Comparison of ENCODE assay signal across 28 cellular contexts in the genomic region with DNA sequence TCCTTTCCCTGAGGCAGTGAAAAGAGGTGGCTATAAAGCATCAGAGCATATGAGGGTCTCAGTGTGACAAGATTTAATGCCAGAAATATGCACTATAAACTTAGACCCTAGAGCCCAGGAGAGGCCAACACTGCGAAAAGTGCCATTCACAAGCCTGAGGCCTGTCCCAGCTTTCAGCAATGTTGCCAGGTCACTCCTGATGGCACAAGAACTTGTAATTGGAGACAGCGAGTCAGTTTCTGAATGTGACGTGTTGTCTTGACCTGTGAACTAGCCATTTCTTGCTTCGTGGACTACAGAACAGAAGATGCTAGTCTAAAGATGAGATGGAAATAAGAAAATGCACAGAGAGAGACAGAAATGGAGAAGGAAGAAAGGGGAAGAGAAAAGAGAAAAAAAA.
"Had no signal": no experiment of that assay in that cellular context is flagged by ENCODE, and none has a peak within 500 bp of the region (broad histone marks: within the 10 kb centered on the region; RNA-seq: fewer than 3 reads in every experiment).

No MANE protein-coding gene starts in this region.

- DNase-seq: activated CD4-positive, alpha-beta T cell treated with anti-CD3 and anti-CD28 coated beads for 1 hour; activated CD4-positive, alpha-beta T cell treated with anti-CD3 and anti-CD28 coated beads for 48 hours; activated CD4-positive, alpha-beta T cell treated with anti-CD3 and anti-CD28 coated beads, Interleukin-2, amount 50 U/mL, for 1 hour; activated CD4-positive, alpha-beta T cell treated with anti-CD3 and anti-CD28 coated beads, Interleukin-2, amount 50 U/mL, for 48 hours; activated CD8-positive, alpha-beta memory T cell treated with anti-CD3 and anti-CD28 coated beads for 24 hours; activated CD8-positive, alpha-beta T cell treated with anti-CD3 and anti-CD28 coated beads for 36 hours; activated effector memory CD4-positive, alpha-beta T cell treated with Interleukin-2 at 50 U/mL for 16 hours; activated gamma-delta T cell treated with Interleukin-2 at 50 U/mL for 16 hours; activated naive CD4-positive, alpha-beta T cell treated with anti-CD3 and anti-CD28 coated beads, Interleukin-2, amount 50 U/mL, for 16 hours; activated naive CD4-positive, alpha-beta T cell treated with Interleukin-2 at 50 U/mL for 16 hours; activated T-cell treated with anti-CD3 and anti-CD28 coated beads, Interleukin-2, amount 50 U/mL, for 4 hours; amniotic stem cell; aorta; body of pancreas; caudate nucleus; cortex of kidney; dermis blood vessel endothelial cell; effector CD4-positive, alpha-beta T cell; effector memory CD8-positive, alpha-beta T cell; erythroblast; foreskin keratinocyte; gastrocnemius medialis; glutamatergic neuron; T-helper 2 cell had no signal

- H3K27ac ChIP-seq: body of pancreas, esophagus muscularis mucosa, foreskin keratinocyte, gastrocnemius medialis had no signal

- H3K4me3 ChIP-seq: body of pancreas, esophagus muscularis mucosa, gastrocnemius medialis had no signal

- H3K27me3 Mint-ChIP-seq: activated CD8-positive, alpha-beta T cell treated with anti-CD3 and anti-CD28 coated beads for 36 hours; activated T-helper 17 cell treated with anti-CD3 and anti-CD28 coated beads, Interleukin-2, amount 50 U/mL, for 72 hours; effector memory CD8-positive, alpha-beta T cell had no signal

- H3K9me3 ChIP-seq: body of pancreas, esophagus muscularis mucosa, gastrocnemius medialis had no signal

- H3K27ac Mint-ChIP-seq: activated CD8-positive, alpha-beta T cell treated with anti-CD3 and anti-CD28 coated beads for 36 hours; activated naive CD8-positive, alpha-beta T cell; activated T-helper 17 cell treated with anti-CD3 and anti-CD28 coated beads, Interleukin-2, amount 50 U/mL, for 72 hours; effector memory CD8-positive, alpha-beta T cell; WTC11 had no signal

- H3K4me1 Mint-ChIP-seq: activated T-helper 17 cell treated with anti-CD3 and anti-CD28 coated beads, Interleukin-2, amount 50 U/mL, for 72 hours had no signal

- ATAC-seq: activated CD8-positive, alpha-beta T cell treated with anti-CD3 and anti-CD28 coated beads for 36 hours; activated T-cell treated with anti-CD3 and anti-CD28 coated beads, Interleukin-2, amount 50 U/mL, for 4 hours; activated T-helper 17 cell treated with anti-CD3 and anti-CD28 coated beads, Interleukin-2, amount 50 U/mL, for 72 hours; body of pancreas; effector memory CD8-positive, alpha-beta T cell; foreskin keratinocyte; WTC11 had no signal

- H3K36me3 ChIP-seq: esophagus muscularis mucosa, gastrocnemius medialis had no signal

- H3K36me3 Mint-ChIP-seq: activated naive CD8-positive, alpha-beta T cell; WTC11 had no signal

- H3K9me3 Mint-ChIP-seq: activated CD8-positive, alpha-beta T cell treated with anti-CD3 and anti-CD28 coated beads for 36 hours; activated T-cell treated with anti-CD3 and anti-CD28 coated beads, Interleukin-2, amount 50 U/mL, for 4 hours; activated T-helper 17 cell treated with anti-CD3 and anti-CD28 coated beads, Interleukin-2, amount 50 U/mL, for 72 hours; WTC11 had no signal

- H3K4me3 Mint-ChIP-seq: activated CD8-positive, alpha-beta T cell treated with anti-CD3 and anti-CD28 coated beads for 36 hours; activated naive CD8-positive, alpha-beta T cell; activated T-cell treated with anti-CD3 and anti-CD28 coated beads, Interleukin-2, amount 50 U/mL, for 4 hours; activated T-helper 17 cell treated with anti-CD3 and anti-CD28 coated beads, Interleukin-2, amount 50 U/mL, for 72 hours; effector memory CD8-positive, alpha-beta T cell; WTC11 had no signal

- H3K4me1 ChIP-seq: body of pancreas, esophagus muscularis mucosa, foreskin keratinocyte had no signal

- H3K27me3 ChIP-seq: body of pancreas, esophagus muscularis mucosa, foreskin keratinocyte, gastrocnemius medialis had no signal
